In the genomic region with DNA sequence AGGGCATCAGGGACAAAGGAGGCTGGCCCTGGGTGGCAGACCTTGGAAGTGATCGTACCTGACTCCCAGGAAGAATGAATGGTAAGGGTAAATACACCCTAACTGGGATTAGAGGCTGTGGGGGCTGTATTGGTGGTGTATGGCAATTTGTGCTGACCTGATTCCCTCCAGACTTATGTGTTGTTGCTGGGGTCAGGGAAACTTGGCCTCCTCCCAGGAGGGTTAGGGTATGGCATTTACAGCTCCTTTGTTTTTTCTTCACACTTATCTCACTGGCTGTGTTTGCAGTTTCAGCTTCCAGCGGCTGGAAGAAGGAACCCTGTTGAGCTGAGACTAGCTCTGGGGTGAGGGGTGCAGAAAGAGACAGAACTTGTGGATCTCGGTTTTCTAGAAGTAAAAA, we compare ENCODE assay signal across 1 cellular context.
A peak's percentile ranks its signal among the peaks of the same experiment; 100 is the strongest.
TF ChIP-seq lines count a peak whose summit lies in the region.

No MANE protein-coding gene starts in this region.

TF ChIP-seq in GM12878, 131 proteins besides CTCF, POLR2A, EP300 and RAD21:
- TF ChIP-seq EGR1 (IDR thresholded peaks at IDR 0.05; ENCODE audit: borderline replicate concordance in 1 of 2, low read depth in 2 of 2, low read length in 2 of 2) = no peak
- TF ChIP-seq RUNX3 (IDR thresholded peaks at IDR 0.05; ENCODE audit: low read length) = no peak
- TF ChIP-seq IKZF2 (IDR thresholded peaks at IDR 0.05) = 0 out of 4 replicates have a peak, but pooled peaks of 1 of the 2 experiments have one; percentile 9
- no peak for TF ChIP-seq NR2F1 (conservative IDR thresholded peaks at IDR 0.05)
- no peak for TF ChIP-seq MEF2A (IDR thresholded peaks at IDR 0.05; ENCODE audit: insufficient read depth, low read depth, low read length)
TF ChIP-seq in GM12878: peak in this region for 1.
